In the genomic region with DNA sequence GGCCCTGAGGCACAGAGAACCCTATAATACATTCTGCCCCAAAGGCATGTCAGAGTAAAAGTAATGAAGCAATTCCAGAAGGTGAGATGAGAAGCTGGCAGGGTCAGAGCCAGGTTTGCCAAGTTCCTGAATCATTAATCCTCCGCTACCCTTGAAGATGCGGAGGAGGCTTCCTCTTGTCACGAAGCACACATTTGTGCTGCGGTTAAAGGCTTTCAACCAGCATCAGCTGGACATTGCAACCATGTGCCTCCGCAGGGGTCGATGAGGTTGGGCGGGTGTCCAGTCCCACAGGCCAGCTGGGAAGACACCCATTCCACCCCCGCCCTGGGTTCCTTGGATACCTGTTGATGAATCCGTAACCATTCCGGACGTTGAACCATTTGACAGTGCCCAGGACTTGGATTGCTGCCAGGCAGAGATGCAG, we compare ENCODE assay signal across 1 cellular context.
TF ChIP-seq lines count a peak whose summit lies in the region.

No MANE protein-coding gene starts in this region.

TF ChIP-seq in WTC11, 78 proteins besides CTCF, POLR2A, EP300 and RAD21 (continued from another document):
- TF ChIP-seq, protein P1, sequence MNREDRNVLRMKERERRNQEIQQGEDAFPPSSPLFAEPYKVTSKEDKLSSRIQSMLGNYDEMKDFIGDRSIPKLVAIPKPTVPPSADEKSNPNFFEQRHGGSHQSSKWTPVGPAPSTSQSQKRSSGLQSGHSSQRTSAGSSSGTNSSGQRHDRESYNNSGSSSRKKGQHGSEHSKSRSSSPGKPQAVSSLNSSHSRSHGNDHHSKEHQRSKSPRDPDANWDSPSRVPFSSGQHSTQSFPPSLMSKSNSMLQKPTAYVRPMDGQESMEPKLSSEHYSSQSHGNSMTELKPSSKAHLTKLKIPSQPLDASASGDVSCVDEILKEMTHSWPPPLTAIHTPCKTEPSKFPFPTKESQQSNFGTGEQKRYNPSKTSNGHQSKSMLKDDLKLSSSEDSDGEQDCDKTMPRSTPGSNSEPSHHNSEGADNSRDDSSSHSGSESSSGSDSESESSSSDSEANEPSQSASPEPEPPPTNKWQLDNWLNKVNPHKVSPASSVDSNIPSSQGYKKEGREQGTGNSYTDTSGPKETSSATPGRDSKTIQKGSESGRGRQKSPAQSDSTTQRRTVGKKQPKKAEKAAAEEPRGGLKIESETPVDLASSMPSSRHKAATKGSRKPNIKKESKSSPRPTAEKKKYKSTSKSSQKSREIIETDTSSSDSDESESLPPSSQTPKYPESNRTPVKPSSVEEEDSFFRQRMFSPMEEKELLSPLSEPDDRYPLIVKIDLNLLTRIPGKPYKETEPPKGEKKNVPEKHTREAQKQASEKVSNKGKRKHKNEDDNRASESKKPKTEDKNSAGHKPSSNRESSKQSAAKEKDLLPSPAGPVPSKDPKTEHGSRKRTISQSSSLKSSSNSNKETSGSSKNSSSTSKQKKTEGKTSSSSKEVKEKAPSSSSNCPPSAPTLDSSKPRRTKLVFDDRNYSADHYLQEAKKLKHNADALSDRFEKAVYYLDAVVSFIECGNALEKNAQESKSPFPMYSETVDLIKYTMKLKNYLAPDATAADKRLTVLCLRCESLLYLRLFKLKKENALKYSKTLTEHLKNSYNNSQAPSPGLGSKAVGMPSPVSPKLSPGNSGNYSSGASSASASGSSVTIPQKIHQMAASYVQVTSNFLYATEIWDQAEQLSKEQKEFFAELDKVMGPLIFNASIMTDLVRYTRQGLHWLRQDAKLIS (CRISPR knock-in tag; IDR thresholded peaks at IDR 0.05; ENCODE audit: borderline replicate concordance): no peak
- TF ChIP-seq JUN (CRISPR knock-in tag; IDR thresholded peaks at IDR 0.05) (no peak), NR2C2 (CRISPR knock-in tag; IDR thresholded peaks at IDR 0.05) (no peak), MXD4 (CRISPR knock-in tag; IDR thresholded peaks at IDR 0.05; ENCODE audit: borderline replicate concordance) (no peak), ZNF121 (CRISPR knock-in tag; IDR thresholded peaks at IDR 0.05) (no peak), FOXP1 (CRISPR knock-in tag; IDR thresholded peaks at IDR 0.05; ENCODE audit: borderline replicate concordance) (no peak), ESRRA (CRISPR knock-in tag; IDR thresholded peaks at IDR 0.05; ENCODE audit: borderline replicate concordance) (no peak), GABPB1 (CRISPR knock-in tag; IDR thresholded peaks at IDR 0.05) (no peak), MYBL2 (CRISPR knock-in tag; IDR thresholded peaks at IDR 0.05) (no peak), TCF7 (CRISPR knock-in tag; IDR thresholded peaks at IDR 0.05; ENCODE audit: low read depth) (no peak)
- TF ChIP-seq, protein P2, sequence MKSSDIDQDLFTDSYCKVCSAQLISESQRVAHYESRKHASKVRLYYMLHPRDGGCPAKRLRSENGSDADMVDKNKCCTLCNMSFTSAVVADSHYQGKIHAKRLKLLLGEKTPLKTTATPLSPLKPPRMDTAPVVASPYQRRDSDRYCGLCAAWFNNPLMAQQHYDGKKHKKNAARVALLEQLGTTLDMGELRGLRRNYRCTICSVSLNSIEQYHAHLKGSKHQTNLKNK (CRISPR knock-in tag; IDR thresholded peaks at IDR 0.05): no peak
- TF ChIP-seq, protein P3, sequence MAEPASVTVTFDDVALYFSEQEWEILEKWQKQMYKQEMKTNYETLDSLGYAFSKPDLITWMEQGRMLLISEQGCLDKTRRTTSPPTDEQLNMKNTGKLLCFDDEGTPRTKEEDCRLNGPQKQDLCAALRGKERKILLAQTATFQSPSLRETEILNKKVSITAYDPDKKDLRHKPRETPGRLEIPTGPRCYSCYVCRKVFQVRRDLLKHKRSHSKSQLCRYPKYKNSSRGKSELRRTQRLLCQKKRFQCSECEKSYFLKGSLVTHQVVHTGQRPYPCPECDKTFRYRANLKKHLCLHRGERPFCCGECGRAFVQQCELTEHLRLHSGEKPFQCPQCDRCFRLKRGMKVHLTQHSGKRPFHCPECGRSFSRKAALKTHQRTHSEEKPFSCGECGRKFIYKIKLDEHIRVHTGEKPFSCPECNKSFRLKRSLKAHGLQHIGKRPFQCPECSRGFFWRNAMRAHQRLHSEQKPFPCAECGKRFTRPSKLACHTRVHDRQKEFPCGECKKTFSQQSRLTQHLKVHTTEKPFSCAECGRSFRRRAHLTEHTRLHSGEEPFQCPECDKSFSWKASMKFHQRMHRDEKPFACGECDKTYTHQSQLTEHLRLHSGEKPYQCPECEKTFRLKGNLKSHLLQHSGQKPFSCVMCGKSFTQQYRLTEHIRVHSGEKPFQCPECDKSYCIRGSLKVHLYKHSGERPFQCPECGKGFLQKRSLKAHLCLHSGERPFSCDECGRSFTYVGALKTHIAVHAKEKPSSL (CRISPR knock-in tag; conservative IDR thresholded peaks at IDR 0.05): no peak
- TF ChIP-seq, protein P4, sequence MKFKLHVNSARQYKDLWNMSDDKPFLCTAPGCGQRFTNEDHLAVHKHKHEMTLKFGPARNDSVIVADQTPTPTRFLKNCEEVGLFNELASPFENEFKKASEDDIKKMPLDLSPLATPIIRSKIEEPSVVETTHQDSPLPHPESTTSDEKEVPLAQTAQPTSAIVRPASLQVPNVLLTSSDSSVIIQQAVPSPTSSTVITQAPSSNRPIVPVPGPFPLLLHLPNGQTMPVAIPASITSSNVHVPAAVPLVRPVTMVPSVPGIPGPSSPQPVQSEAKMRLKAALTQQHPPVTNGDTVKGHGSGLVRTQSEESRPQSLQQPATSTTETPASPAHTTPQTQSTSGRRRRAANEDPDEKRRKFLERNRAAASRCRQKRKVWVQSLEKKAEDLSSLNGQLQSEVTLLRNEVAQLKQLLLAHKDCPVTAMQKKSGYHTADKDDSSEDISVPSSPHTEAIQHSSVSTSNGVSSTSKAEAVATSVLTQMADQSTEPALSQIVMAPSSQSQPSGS (CRISPR knock-in tag; IDR thresholded peaks at IDR 0.05; ENCODE audit: borderline replicate concordance, low read depth): no peak
- TF ChIP-seq, protein P5, sequence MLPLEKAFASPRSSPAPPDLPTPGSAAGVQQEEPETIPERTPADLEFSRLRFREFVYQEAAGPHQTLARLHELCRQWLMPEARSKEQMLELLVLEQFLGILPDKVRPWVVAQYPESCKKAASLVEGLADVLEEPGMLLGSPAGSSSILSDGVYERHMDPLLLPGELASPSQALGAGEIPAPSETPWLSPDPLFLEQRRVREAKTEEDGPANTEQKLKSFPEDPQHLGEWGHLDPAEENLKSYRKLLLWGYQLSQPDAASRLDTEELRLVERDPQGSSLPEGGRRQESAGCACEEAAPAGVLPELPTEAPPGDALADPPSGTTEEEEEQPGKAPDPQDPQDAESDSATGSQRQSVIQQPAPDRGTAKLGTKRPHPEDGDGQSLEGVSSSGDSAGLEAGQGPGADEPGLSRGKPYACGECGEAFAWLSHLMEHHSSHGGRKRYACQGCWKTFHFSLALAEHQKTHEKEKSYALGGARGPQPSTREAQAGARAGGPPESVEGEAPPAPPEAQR (CRISPR knock-in tag; IDR thresholded peaks at IDR 0.05): no peak
- TF ChIP-seq, protein P6, sequence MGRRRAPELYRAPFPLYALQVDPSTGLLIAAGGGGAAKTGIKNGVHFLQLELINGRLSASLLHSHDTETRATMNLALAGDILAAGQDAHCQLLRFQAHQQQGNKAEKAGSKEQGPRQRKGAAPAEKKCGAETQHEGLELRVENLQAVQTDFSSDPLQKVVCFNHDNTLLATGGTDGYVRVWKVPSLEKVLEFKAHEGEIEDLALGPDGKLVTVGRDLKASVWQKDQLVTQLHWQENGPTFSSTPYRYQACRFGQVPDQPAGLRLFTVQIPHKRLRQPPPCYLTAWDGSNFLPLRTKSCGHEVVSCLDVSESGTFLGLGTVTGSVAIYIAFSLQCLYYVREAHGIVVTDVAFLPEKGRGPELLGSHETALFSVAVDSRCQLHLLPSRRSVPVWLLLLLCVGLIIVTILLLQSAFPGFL (CRISPR knock-in tag; IDR thresholded peaks at IDR 0.05; ENCODE audit: borderline replicate concordance): no peak
